ENCODE assay signal across 9 cellular contexts in genomic region chr11:76419896-76420295, GRCh38. TPM values are rescaled to one million over a fixed set of nuclear protein-coding genes. Genes with fewer than 3 reads are reported as not detected.
DNase-seq lines count a peak whose midpoint lies in the region; ATAC-seq and TF ChIP-seq lines count a peak whose summit lies in the region.
"Had no signal": no experiment of that assay in that cellular context is flagged by ENCODE, and none has a peak within 500 bp of the region (broad histone marks: within the 10 kb centered on the region; RNA-seq: fewer than 3 reads in every experiment).

No MANE protein-coding gene starts in this region.

- H3K36me3 Mint-ChIP-seq in Calu3 (ENCODE audit: insufficient read depth, unreplicated experiment): no peaks in the 10 kb centered on the region

- CTCF ChIA-PET in Calu3 (lab: Charles Lee): no interaction called here

- peaks cover 57% of the 10 kb centered on the region for H3K27me3 Mint-ChIP-seq in Calu3 (ENCODE audit: unreplicated experiment)

- in situ Hi-C loops in GM23248 (cut with MboI): no loop called here

- TF ChIP-seq CTCF in Calu3 (IDR thresholded peaks at IDR 0.05; ENCODE audit: unreplicated experiment) (peak; percentile 16), left lung (IDR thresholded peaks at IDR 0.05) (no peak)

- peak; percentile 42 for ATAC-seq in left lung

- intact Hi-C loops in Calu3 (cut with micrococcal nuclease; ENCODE audit: unreplicated experiment) (no loop called here), left lung (cut with DNase I) (no loop called here)

- no peaks in the 10 kb centered on the region for H3K79me2 ChIP-seq in GM23248 (ENCODE audit: insufficient read depth)

- H3K27me3 ChIP-seq in GM23248 (replicated peaks; ENCODE audit: insufficient read depth) (peaks cover 12% of the 10 kb centered on the region; the same call in 1 of the 2 replicates), left lung (no peaks in the 10 kb centered on the region)

- H3K4me1 Mint-ChIP-seq in Calu3 (ENCODE audit: low read depth, unreplicated experiment): peaks cover 9% of the 10 kb centered on the region

- H3K4me1 ChIP-seq in GM23248 (ENCODE audit: insufficient read depth) (no peaks in the 10 kb centered on the region), left lung (no peaks in the 10 kb centered on the region)

- H3K27ac ChIP-seq in GM23248: no peak overlapping the region
- no peak overlapping the region for H3K27ac ChIP-seq in left lung

- H3K4me3 ChIP-seq in GM23248: no peak overlapping the region
- H3K4me3 ChIP-seq in left lung: no peak overlapping the region

- BruUV-seq in Calu3 (replicated peaks; lab: Mats Ljungman, UMichigan): no TSS peak

- no peak overlapping the region for H3K4me2 ChIP-seq in GM23248 (ENCODE audit: unreplicated experiment)

- H3F3A ChIP-seq in GM23248 (ENCODE audit: insufficient read depth): no peaks in the 10 kb centered on the region

- WGBS in GM23248 (ENCODE audit: low coverage in 1 of 2, low lambda C conversion rate in 2 of 2, missing lambda C conversion rate in 2 of 2), 2 experiments: 54 to 64% methylated on average over 3 of the region's 3 CpGs

- H3K9ac ChIP-seq in GM23248: no peak overlapping the region

- no peak overlapping the region for H3K4me3 Mint-ChIP-seq in Calu3 (ENCODE audit: low read depth, unreplicated experiment)

- H3K9me3 ChIP-seq in GM23248 (ENCODE audit: low read depth) (no peaks in the 10 kb centered on the region), left lung (no peaks in the 10 kb centered on the region)

- no peaks in the 10 kb centered on the region for H3K9me3 Mint-ChIP-seq in Calu3 (ENCODE audit: low read depth, unreplicated experiment)

- H4K20me1 ChIP-seq in GM23248 (ENCODE audit: insufficient read depth): no peaks in the 10 kb centered on the region

- no peak overlapping the region for H2AFZ ChIP-seq in GM23248

- H3K27ac Mint-ChIP-seq in Calu3 (ENCODE audit: unreplicated experiment): no peak overlapping the region

- no peaks in the 10 kb centered on the region for H3K36me3 ChIP-seq in GM23248 (ENCODE audit: low read depth)
- H3K36me3 ChIP-seq in left lung: no peaks in the 10 kb centered on the region

- peak; percentile 12 for DNase-seq in Calu3
- DNase-seq in GM23248: peak; percentile 3
- peak; percentile 33 for DNase-seq in SK-N-DZ (ENCODE audit: low spot score)
- no peak for DNase-seq in left lung
- DNase-seq in AG08396 (ENCODE audit: low spot score): no peak
- DNase-seq in NCI-H2196 treated with DMSO at 0.1 percent for 48 hours (lab: John Stamatoyannopoulos, UW; ENCODE audit: unreplicated experiment): no peak
- no peak for DNase-seq in NCI-H2081 treated with DMSO at 0.1 percent for 48 hours (lab: John Stamatoyannopoulos, UW)
- DNase-seq in activated CD8-positive, alpha-beta memory T cell treated with anti-CD3 and anti-CD28 coated beads, Interleukin-2, amount 50 U/mL, for 4 hours: no peak
- DNase-seq: amniotic stem cell had no signal

- H3K9me2 ChIP-seq in GM23248 (ENCODE audit: insufficient read depth): no peaks in the 10 kb centered on the region

RNA-seq across cellular contexts. Expression of gene EMSY, which starts 24.9 kb away (rescaled TPM):
- 27.5 and 30.0 TPM in 2 replicates for total RNA-seq in Calu3 (2022)
- total RNA-seq in GM23248 (2014; rRNA removed; shearing (Covaris generic)): 6.6 and 14.6 TPM in 2 replicates
- polyA plus RNA-seq in GM23248 (2016; fragmentation: Nextera tagmentation; extraction: Ambion mirVana): 9.6 and 10.9 TPM in 2 replicates
- polyA plus RNA-seq in SK-N-DZ (2014; cell fraction: cytosol; rRNA removed): 19.1 and 20.0 TPM in 2 replicates
- polyA plus RNA-seq in SK-N-DZ (2014; cell fraction: nucleus; rRNA removed): 18.1 and 19.7 TPM in 2 replicates
- total RNA-seq in left lung: 10 to 100 TPM; 18.2 to 24.8 TPM

RNA-seq across cellular contexts. Expression of gene GVQW3, which starts 38.8 kb away (rescaled TPM):
- total RNA-seq in Calu3 (2022): 6.7 and 7.2 TPM in 2 replicates
- total RNA-seq in GM23248 (2014; rRNA removed; shearing (Covaris generic)): 0.25 and 0.54 TPM in 2 replicates
- polyA plus RNA-seq in GM23248 (2016; fragmentation: Nextera tagmentation; extraction: Ambion mirVana): 0.63 and 0.76 TPM in 2 replicates
- polyA plus RNA-seq in SK-N-DZ (2014; cell fraction: cytosol; rRNA removed): 25.4 and 33.8 TPM in 2 replicates
- 21.9 and 46.6 TPM in 2 replicates for polyA plus RNA-seq in SK-N-DZ (2014; cell fraction: nucleus; rRNA removed)
- 1 to 10 TPM; 1.4 to 2.9 TPM for total RNA-seq in left lung

RNA-seq across cellular contexts. Expression of gene THAP12, which starts 39.0 kb away (rescaled TPM):
- total RNA-seq in Calu3 (2022): 45.9 and 49.2 TPM in 2 replicates
- 39.0 and 40.6 TPM in 2 replicates for total RNA-seq in GM23248 (2014; rRNA removed; shearing (Covaris generic))
- 21.5 and 22.6 TPM in 2 replicates for polyA plus RNA-seq in GM23248 (2016; fragmentation: Nextera tagmentation; extraction: Ambion mirVana)
- 121 and 123 TPM in 2 replicates for polyA plus RNA-seq in SK-N-DZ (2014; cell fraction: cytosol; rRNA removed)
- polyA plus RNA-seq in SK-N-DZ (2014; cell fraction: nucleus; rRNA removed): 70.1 and 70.4 TPM in 2 replicates
- 10 to 100 TPM; 27.1 to 35.6 TPM for total RNA-seq in left lung

Comparison
In these comparisons a context has a peak if more than half of its experiments do, and no peak if none do; other contexts are left out.
1. DNase-seq: peak in Calu3 (single experiment), GM23248 (single experiment) and SK-N-DZ (single experiment); none in left lung (0 of 2), AG08396 (single experiment), NCI-H2196 treated with DMSO at 0.1 percent for 48 hours (single experiment), NCI-H2081 treated with DMSO at 0.1 percent for 48 hours (single experiment) and activated CD8-positive, alpha-beta memory T cell treated with anti-CD3 and anti-CD28 coated beads, Interleukin-2, amount 50 U/mL, for 4 hours (single experiment).